In genomic region chr18:75607701-75608100, GRCh38 we compare ENCODE assay signal across 19 cellular contexts.
DNase-seq lines count a peak whose midpoint lies in the region; ATAC-seq, FAIRE-seq and TF ChIP-seq lines count a peak whose summit lies in the region.
"Had no signal": no experiment of that assay in that cellular context is flagged by ENCODE, and none has a peak within 500 bp of the region (broad histone marks: within the 10 kb centered on the region; RNA-seq: fewer than 3 reads in every experiment).

No MANE protein-coding gene starts in this region.

- H3K9me3 ChIP-seq in astrocyte (ENCODE audit: insufficient read depth, low read depth, low read length) (no peaks in the 10 kb centered on the region), right atrium auricular region (no peaks in the 10 kb centered on the region)

- no peak overlapping the region for H3K27ac Mint-ChIP-seq in astrocyte (ENCODE audit: unreplicated experiment)
- no peak overlapping the region for H3K27ac Mint-ChIP-seq in stimulated activated effector memory CD8-positive, alpha-beta T cell treated with anti-CD3 and anti-CD28 coated beads, Interleukin-12 subunit alpha, Interleukin-12 subunit beta, amount 100 ng/mL, for 72 hours
- H3K27ac Mint-ChIP-seq: CD4-positive, alpha-beta memory T cell had no signal

- peak; percentile 20 for TF ChIP-seq CTCF in AG10803 (conservative IDR thresholded peaks at IDR 0.05; ENCODE audit: low read length)
- no peak for TF ChIP-seq CTCF in astrocyte (IDR thresholded peaks at IDR 0.05; ENCODE audit: insufficient read depth, low read depth, low read length)
- TF ChIP-seq CTCF in fibroblast of the aortic adventitia (IDR thresholded peaks at IDR 0.05; ENCODE audit: insufficient read depth, low read length), result no peak
- TF ChIP-seq CTCF in right atrium auricular region (IDR thresholded peaks at IDR 0.05), result no peak

- H4K20me1 ChIP-seq in astrocyte (ENCODE audit: insufficient read depth, low read length), result no peaks in the 10 kb centered on the region

- H3K4me2 ChIP-seq in astrocyte (ENCODE audit: low read length), result no peak overlapping the region

- H3K36me3 ChIP-seq in astrocyte (ENCODE audit: insufficient read depth, low read length) (no peaks in the 10 kb centered on the region), right atrium auricular region (no peaks in the 10 kb centered on the region)

- H3K27ac ChIP-seq in astrocyte (ENCODE audit: low read depth, low read length), result no peak overlapping the region
- no peak overlapping the region for H3K27ac ChIP-seq in right atrium auricular region

- H3K36me3 Mint-ChIP-seq in astrocyte (ENCODE audit: low read depth, unreplicated experiment), result no peaks in the 10 kb centered on the region
- no peaks in the 10 kb centered on the region for H3K36me3 Mint-ChIP-seq in stimulated activated effector memory CD8-positive, alpha-beta T cell treated with anti-CD3 and anti-CD28 coated beads, Interleukin-12 subunit alpha, Interleukin-12 subunit beta, amount 100 ng/mL, for 72 hours
- H3K36me3 Mint-ChIP-seq: CD4-positive, alpha-beta memory T cell had no signal

- no peak overlapping the region for H3K4me3 Mint-ChIP-seq in astrocyte (ENCODE audit: unreplicated experiment)
- H3K4me3 Mint-ChIP-seq in stimulated activated effector memory CD8-positive, alpha-beta T cell treated with anti-CD3 and anti-CD28 coated beads, Interleukin-12 subunit alpha, Interleukin-12 subunit beta, amount 100 ng/mL, for 72 hours, result no peak overlapping the region
- H3K4me3 Mint-ChIP-seq: CD4-positive, alpha-beta memory T cell had no signal

- no peak overlapping the region for H3K9ac ChIP-seq in astrocyte (ENCODE audit: low read length)

- H3K4me3 ChIP-seq in AG10803 (ENCODE audit: low read length) (no peak overlapping the region), astrocyte (ENCODE audit: insufficient read depth, low read depth, low read length) (no peak overlapping the region), fibroblast of the aortic adventitia (ENCODE audit: low read depth, low read length) (no peak overlapping the region), right atrium auricular region (no peak overlapping the region)

- peak; percentile 81 for DNase-seq in AG10803 (ENCODE audit: low read depth)
- peak; percentile 82 for DNase-seq in H4 (ENCODE audit: low spot score)
- DNase-seq in astrocyte (ENCODE audit: low read depth), result peak; percentile 30
- DNase-seq in fibroblast of the aortic adventitia (ENCODE audit: low read depth), result peak; percentile 5
- no peak for DNase-seq in right atrium auricular region (ENCODE audit: low spot score)
- DNase-seq in stimulated activated effector memory CD8-positive, alpha-beta T cell treated with anti-CD3 and anti-CD28 coated beads, Interleukin-12 subunit alpha, Interleukin-12 subunit beta, amount 100 ng/mL, for 72 hours (ENCODE audit: low spot score in 2 of 2), result no peak
- DNase-seq in NCI-H1105 (lab: John Stamatoyannopoulos, UW), result no peak
- DNase-seq: 8988T; Calu3; CD4-positive, alpha-beta memory T cell; HCEC 1CT; NCI-H1105 treated with DMSO at 0.1 percent for 48 hours; NCI-H187; NCI-H2227 treated with DMSO at 0.1 percent for 48 hours; NCI-H510A treated with DMSO at 0.1 percent for 48 hours; NCI-H774; Right ventricle myocardium superior had no signal

- no peaks in the 10 kb centered on the region for H3K79me2 ChIP-seq in astrocyte (ENCODE audit: insufficient read depth, low read length)

- FAIRE-seq in astrocyte (lab: Jason Lieb, UNC), result no peak
- FAIRE-seq: RCC 7860 had no signal

- H3K9me3 Mint-ChIP-seq in astrocyte (ENCODE audit: unreplicated experiment), result no peaks in the 10 kb centered on the region
- peaks cover 4% of the 10 kb centered on the region for H3K9me3 Mint-ChIP-seq in stimulated activated effector memory CD8-positive, alpha-beta T cell treated with anti-CD3 and anti-CD28 coated beads, Interleukin-12 subunit alpha, Interleukin-12 subunit beta, amount 100 ng/mL, for 72 hours

- H3K4me1 Mint-ChIP-seq in astrocyte (ENCODE audit: low read depth, unreplicated experiment), result no peaks in the 10 kb centered on the region
- no peaks in the 10 kb centered on the region for H3K4me1 Mint-ChIP-seq in stimulated activated effector memory CD8-positive, alpha-beta T cell treated with anti-CD3 and anti-CD28 coated beads, Interleukin-12 subunit alpha, Interleukin-12 subunit beta, amount 100 ng/mL, for 72 hours
- H3K4me1 Mint-ChIP-seq: CD4-positive, alpha-beta memory T cell had no signal

- H3K4me1 ChIP-seq in astrocyte (ENCODE audit: insufficient read depth, low read length), result no peaks in the 10 kb centered on the region
- no peaks in the 10 kb centered on the region for H3K4me1 ChIP-seq in right atrium auricular region

- H3K27me3 ChIP-seq in astrocyte (ENCODE audit: insufficient read depth, low read length) (no peaks in the 10 kb centered on the region), right atrium auricular region (no peaks in the 10 kb centered on the region)

- no peak for ATAC-seq in GM21526 (IDR thresholded peaks at IDR 0.05; ENCODE audit: low FRiP score, unreplicated experiment)
- ATAC-seq in stimulated activated effector memory CD8-positive, alpha-beta T cell treated with anti-CD3 and anti-CD28 coated beads, Interleukin-12 subunit alpha, Interleukin-12 subunit beta, amount 100 ng/mL, for 72 hours, result no peak

- no peak overlapping the region for H2AFZ ChIP-seq in astrocyte (ENCODE audit: low read depth, low read length)

- H3K27me3 Mint-ChIP-seq in astrocyte (ENCODE audit: low read depth, unreplicated experiment), result no peaks in the 10 kb centered on the region

Comparison
In these comparisons a context has a peak if more than half of its experiments do, and no peak if none do; other contexts are left out.
1. DNase-seq: peak in AG10803 (single experiment), H4 (single experiment), astrocyte (single experiment) and fibroblast of the aortic adventitia (single experiment); none in right atrium auricular region (single experiment), stimulated activated effector memory CD8-positive, alpha-beta T cell treated with anti-CD3 and anti-CD28 coated beads, Interleukin-12 subunit alpha, Interleukin-12 subunit beta, amount 100 ng/mL, for 72 hours (0 of 2) and NCI-H1105 (single experiment).